15 cellular contexts compared by ENCODE assay signal in the genomic region with DNA sequence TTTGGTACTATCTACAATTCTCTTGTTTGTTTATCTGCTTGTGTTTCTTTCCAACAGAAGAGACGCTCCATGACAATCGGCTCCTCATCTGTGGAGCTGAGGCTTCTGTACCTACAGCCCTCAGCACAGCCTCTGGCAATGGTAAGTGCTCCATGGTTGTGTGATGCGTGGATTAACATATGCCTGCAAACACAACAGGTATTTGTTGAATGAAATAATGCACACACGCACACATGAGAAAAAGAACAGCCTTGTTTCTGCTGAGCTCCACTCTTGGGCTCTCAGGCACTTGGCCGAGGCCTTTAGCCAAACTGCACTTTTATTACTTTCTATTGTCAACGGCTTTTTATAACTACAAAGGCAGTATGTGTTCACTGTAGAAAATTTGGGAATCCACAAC.
"Had no signal": no experiment of that assay in that cellular context is flagged by ENCODE, and none has a peak within 500 bp of the region (broad histone marks: within the 10 kb centered on the region; RNA-seq: fewer than 3 reads in every experiment).

No MANE protein-coding gene starts in this region.

- H3K27ac ChIP-seq: cardiac muscle cell, gastroesophageal sphincter, hepatocyte, left lung, psoas muscle, right lobe of liver, suprapubic skin, upper lobe of right lung had no signal

- H3K4me1 ChIP-seq: psoas muscle, right lobe of liver, suprapubic skin, upper lobe of right lung had no signal

- DNase-seq: activated CD4-positive, alpha-beta memory T cell treated with anti-CD3 and anti-CD28 coated beads, Interleukin-2, amount 10 ng/mL, durations not matched to agents 7 days and 5 days; activated CD4-positive, alpha-beta T cell treated with anti-CD3 and anti-CD28 coated beads for 4 hours; activated T-cell treated with anti-CD3 and anti-CD28 coated beads, Interleukin-2, amount 50 U/mL, for 24 hours; left lung; mammary epithelial cell; psoas muscle; right lobe of liver; T1000; upper lobe of right lung had no signal

- ATAC-seq: gastroesophageal sphincter, left lung, psoas muscle, right lobe of liver, upper lobe of right lung had no signal

- H3K27me3 ChIP-seq: cardiac muscle cell, gastroesophageal sphincter, hepatocyte, left lung, right lobe of liver, upper lobe of right lung had no signal

- H3K4me3 Mint-ChIP-seq: activated CD4-positive, alpha-beta memory T cell treated with anti-CD3 and anti-CD28 coated beads, Interleukin-2, amount 10 ng/mL, durations not matched to agents 7 days and 5 days; activated naive CD4-positive, alpha-beta T cell treated with anti-CD3 and anti-CD28 coated beads, Interleukin-2, amount 50 U/mL, for 24 hours; activated T-cell treated with anti-CD3 and anti-CD28 coated beads, Interleukin-2, amount 50 U/mL, for 24 hours; stimulated activated naive CD8-positive, alpha-beta T cell treated with anti-CD3 and anti-CD28 coated beads, Interleukin-15, Interleukin-2, amounts not matched to agents 100 ng/mL and 50 ng/mL, for 24 hours had no signal

- H3K9me3 ChIP-seq: left lung, psoas muscle, right lobe of liver, suprapubic skin, upper lobe of right lung had no signal

- H3K4me3 ChIP-seq: cardiac muscle cell, gastroesophageal sphincter, hepatocyte, left lung, psoas muscle, right lobe of liver, suprapubic skin, upper lobe of right lung had no signal

- H3K27ac Mint-ChIP-seq: activated CD4-positive, alpha-beta memory T cell treated with anti-CD3 and anti-CD28 coated beads, Interleukin-2, amount 10 ng/mL, durations not matched to agents 7 days and 5 days; activated naive CD4-positive, alpha-beta T cell treated with anti-CD3 and anti-CD28 coated beads, Interleukin-2, amount 50 U/mL, for 24 hours; activated T-cell treated with anti-CD3 and anti-CD28 coated beads, Interleukin-2, amount 50 U/mL, for 24 hours; stimulated activated naive CD8-positive, alpha-beta T cell treated with anti-CD3 and anti-CD28 coated beads, Interleukin-15, Interleukin-2, amounts not matched to agents 100 ng/mL and 50 ng/mL, for 24 hours had no signal

- H3K9me3 Mint-ChIP-seq: activated CD4-positive, alpha-beta memory T cell treated with anti-CD3 and anti-CD28 coated beads, Interleukin-2, amount 10 ng/mL, durations not matched to agents 7 days and 5 days; activated naive CD4-positive, alpha-beta T cell treated with anti-CD3 and anti-CD28 coated beads, Interleukin-2, amount 50 U/mL, for 24 hours; activated T-cell treated with anti-CD3 and anti-CD28 coated beads, Interleukin-2, amount 50 U/mL, for 24 hours; stimulated activated naive CD8-positive, alpha-beta T cell treated with anti-CD3 and anti-CD28 coated beads, Interleukin-15, Interleukin-2, amounts not matched to agents 100 ng/mL and 50 ng/mL, for 24 hours had no signal

- H3K36me3 ChIP-seq: cardiac muscle cell, gastroesophageal sphincter, left lung, right lobe of liver, suprapubic skin, upper lobe of right lung had no signal
